Comparison of ENCODE assay signal across 8 cellular contexts in genomic region chr9:15307523-15307841, GRCh38. TPM values are rescaled to one million over a fixed set of nuclear protein-coding genes. Genes with fewer than 3 reads are reported as not detected.
DNase-seq lines count a peak whose midpoint lies in the region; ATAC-seq, FAIRE-seq and TF ChIP-seq lines count a peak whose summit lies in the region.

No MANE protein-coding gene starts in this region.

- ATAC-seq in HG02623 (IDR thresholded peaks at IDR 0.05; ENCODE audit: unreplicated experiment), result peak; percentile 17
- ATAC-seq in activated B cell treated with CpG ODN at 0.5 μM for 24 hours (ENCODE audit: low read depth), result no peak

- no peaks in the 10 kb centered on the region for H3K27me3 Mint-ChIP-seq in activated B cell treated with CpG ODN at 0.5 μM for 24 hours

- H3K27ac Mint-ChIP-seq in activated B cell treated with CpG ODN at 0.5 μM for 24 hours, result peak overlapping the region; percentile 61

- intact Hi-C loops in activated B cell treated with CpG ODN at 0.5 μM for 24 hours (cut with micrococcal nuclease), result loop anchor here (1.0 to 10.0 kb wide), 7 partner anchors 8 to 613 kb away; partner anchors contain the start of genes CCDC171 and ZDHHC21
- intact Hi-C loops in vagina (cut with DNase I), result no loop called here

- H3K4me3 Mint-ChIP-seq in activated B cell treated with CpG ODN at 0.5 μM for 24 hours, result peak overlapping the region; percentile 97

- H3K9ac ChIP-seq in liver (ENCODE audit: low read depth in 1 of 2, low read length in 2 of 2), result no peak overlapping the region

- H3K27me3 ChIP-seq in liver (ENCODE audit: control insufficient read depth in 4 of 4, insufficient read depth in 4 of 4, low read length in 3 of 4) (no peaks in the 10 kb centered on the region), vagina (no peaks in the 10 kb centered on the region)

- H3K36me3 Mint-ChIP-seq in activated B cell treated with CpG ODN at 0.5 μM for 24 hours (ENCODE audit: low read depth), result peaks cover 2% of the 10 kb centered on the region

- H3K4me1 ChIP-seq in liver (ENCODE audit: control insufficient read depth in 4 of 4, insufficient read depth in 4 of 4, low read length in 3 of 4) (peaks cover 0 to 20% (median 14%) of the 10 kb centered on the region in 4 donors), vagina (peaks cover 9% of the 10 kb centered on the region)

- H3K9me3 ChIP-seq in liver (ENCODE audit: control insufficient read depth in 4 of 4, low read length in 3 of 4), result no peaks in the 10 kb centered on the region
- H3K9me3 ChIP-seq in vagina, result no peaks in the 10 kb centered on the region

- peak overlapping the region; percentile 27 to 97 (median 50) for H3K4me3 ChIP-seq in liver (ENCODE audit: low read depth in 1 of 3, low read length in 3 of 3)
- peak overlapping the region; percentile 68 to 78 for H3K4me3 ChIP-seq in vagina

- POLR2A ChIA-PET in activated B cell treated with CpG ODN at 0.5 μM for 24 hours (lab: Charles Lee), result interaction anchor here (0.8 to 1.1 kb wide), 4 partner anchors 14 to 118 kb away, joined by 3 to 7 read pairs (median 4); partner anchors contain the start of gene SNAPC3

- CTCF ChIA-PET in activated B cell treated with CpG ODN at 0.5 μM for 24 hours (lab: Charles Lee), result no interaction called here

- peaks cover 29% of the 10 kb centered on the region for H3K4me1 Mint-ChIP-seq in activated B cell treated with CpG ODN at 0.5 μM for 24 hours

- WGBS in liver, result 13% methylated on average over 12 of the region's 12 CpGs

- DNase-seq in GM12892 (ENCODE audit: insufficient read length) (no peak), activated B cell treated with CpG ODN at 0.5 μM for 24 hours (no peak), vagina (ENCODE audit: extremely low spot score in 2 of 2) (no peak), NCI-H226 (no peak), DMS114 treated with DMSO at 0.1 percent for 48 hours (lab: John Stamatoyannopoulos, UW; ENCODE audit: unreplicated experiment) (no peak)
- DNase-seq in activated CD8-positive, alpha-beta memory T cell treated with anti-CD3 and anti-CD28 coated beads for 24 hours, result no peak

- H3K36me3 ChIP-seq in liver (ENCODE audit: control insufficient read depth in 4 of 4, insufficient read depth in 3 of 4, low read depth in 1 of 4, low read length in 3 of 4), result no peaks in the 10 kb centered on the region
- no peaks in the 10 kb centered on the region for H3K36me3 ChIP-seq in vagina

- FAIRE-seq in GM12892 (lab: Jason Lieb, UNC), result peak; percentile 38

- TF ChIP-seq CTCF in activated B cell treated with CpG ODN at 0.5 μM for 24 hours (IDR thresholded peaks at IDR 0.05) (no peak), liver (IDR thresholded peaks at IDR 0.05; ENCODE audit: low read depth, low read length, missing input control) (no peak), vagina (IDR thresholded peaks at IDR 0.05) (no peak)

- TF ChIP-seq POLR2A in GM12892 (IDR thresholded peaks at IDR 0.05; ENCODE audit: low read depth, low read length) (no peak), vagina (IDR thresholded peaks at IDR 0.05) (no peak)

- H3K27ac ChIP-seq in liver (ENCODE audit: low read depth in 1 of 2, low read length in 2 of 2) (peak overlapping the region; percentile 2 to 84), vagina (peak overlapping the region; percentile 86)

- TF ChIP-seq RAD21 in liver (IDR thresholded peaks at IDR 0.05), result no peak

- no peaks in the 10 kb centered on the region for H3K9me3 Mint-ChIP-seq in activated B cell treated with CpG ODN at 0.5 μM for 24 hours

TF ChIP-seq in liver, 16 proteins besides CTCF, POLR2A, EP300 and RAD21:
- TF ChIP-seq GABPA (IDR thresholded peaks at IDR 0.05 in 1 of 2, conservative IDR thresholded peaks at IDR 0.05 in 1 of 2) (no peak), SP1 (IDR thresholded peaks at IDR 0.05) (peak; percentile 7), FOXA2 (IDR thresholded peaks at IDR 0.05) (no peak)

RNA-seq across cellular contexts. Expression of gene TTC39B, which starts 0.5 kb away (rescaled TPM):
- 1.6 TPM for polyA plus RNA-seq in GM12892 (2012; ENCODE audit: missing spikeins)
- total RNA-seq in activated B cell treated with CpG ODN at 0.5 μM for 24 hours (3.2 and 6.6 TPM in 2 replicates), liver (10 to 100 TPM in 1 of 2 donors, 1 to 10 TPM in 1; 2.4 to 11.7 TPM), vagina (13.3 TPM)
- polyA plus RNA-seq in liver, result 1 to 10 TPM; 1.8 to 3.1 TPM
